In genomic region chr7:30478349-30479228, GRCh38 we compare ENCODE assay signal across 1 cellular context.
A peak's percentile ranks its signal among the peaks of the same experiment; 100 is the strongest.
TF ChIP-seq lines count a peak whose summit lies in the region.

Gene NOD1 (minus strand): TSS chr7:30478784. CDS start chr7:30456921, 21,863 bp downstream.

TF ChIP-seq in K562, 482 proteins besides CTCF, POLR2A, EP300 and RAD21 (continued from another document and continues in another):
- TF ChIP-seq, protein P1, sequence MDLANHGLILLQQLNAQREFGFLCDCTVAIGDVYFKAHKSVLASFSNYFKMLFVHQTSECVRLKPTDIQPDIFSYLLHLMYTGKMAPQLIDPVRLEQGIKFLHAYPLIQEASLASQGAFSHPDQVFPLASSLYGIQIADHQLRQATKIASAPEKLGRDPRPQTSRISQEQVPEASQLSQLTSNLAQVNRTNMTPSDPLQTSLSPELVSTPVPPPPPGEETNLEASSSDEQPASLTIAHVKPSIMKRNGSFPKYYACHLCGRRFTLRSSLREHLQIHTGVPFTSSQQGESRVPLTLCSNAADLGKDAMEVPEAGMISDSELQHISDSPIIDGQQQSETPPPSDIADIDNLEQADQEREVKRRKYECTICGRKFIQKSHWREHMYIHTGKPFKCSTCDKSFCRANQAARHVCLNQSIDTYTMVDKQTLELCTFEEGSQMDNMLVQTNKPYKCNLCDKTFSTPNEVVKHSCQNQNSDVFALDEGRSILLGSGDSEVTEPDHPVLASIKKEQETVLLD (IDR thresholded peaks at IDR 0.05), result peak; percentile 75
- TF ChIP-seq ZNF232 (CRISPR knock-in tag; IDR thresholded peaks at IDR 0.05) (no peak), HCFC1 (IDR thresholded peaks at IDR 0.05; ENCODE audit: low read depth, low read length) (no peak), ZNF740 (CRISPR knock-in tag; IDR thresholded peaks at IDR 0.05) (no peak), ZNF740 (tag; IDR thresholded peaks at IDR 0.05) (no peak), SMARCC2 (IDR thresholded peaks at IDR 0.05; ENCODE audit: low read depth) (no peak), HDAC6 (IDR thresholded peaks at IDR 0.05; ENCODE audit: low read depth, low read length) (no peak), ASH1L (IDR thresholded peaks at IDR 0.05; ENCODE audit: borderline replicate concordance, low read depth, partially characterized antibody) (no peak), GMEB1 (CRISPR knock-in tag; IDR thresholded peaks at IDR 0.05) (peak; percentile 46), SAP30 (IDR thresholded peaks at IDR 0.05; ENCODE audit: borderline replicate concordance, insufficient read depth, low read depth, low read length, poor library complexity, severe bottlenecking) (peak; percentile 64), VEZF1 (CRISPR knock-in tag; IDR thresholded peaks at IDR 0.05) (peak; percentile 86), BRD9 (IDR thresholded peaks at IDR 0.05; ENCODE audit: low read depth, partially characterized antibody) (no peak), KLF1 (tag; IDR thresholded peaks at IDR 0.05) (peak; percentile 71), ZNF197 (CRISPR knock-in tag; IDR thresholded peaks at IDR 0.05; ENCODE audit: low read depth) (no peak), MBD1 (CRISPR knock-in tag; IDR thresholded peaks at IDR 0.05) (no peak), POLR2H (tag; IDR thresholded peaks at IDR 0.05; ENCODE audit: low read depth) (peak; percentile 21; the same call in 1 of the 2 replicates), MTF1 (CRISPR knock-in tag; IDR thresholded peaks at IDR 0.05; ENCODE audit: borderline replicate concordance) (no peak), CREB1 (IDR thresholded peaks at IDR 0.05) (no peak), CREB1 (CRISPR knock-in tag; IDR thresholded peaks at IDR 0.05) (peak; percentile 58; the same call in 1 of the 2 replicates), TCF3 (CRISPR knock-in tag; IDR thresholded peaks at IDR 0.05) (peak; percentile 17; the same call in 1 of the 2 replicates), ZNF436 (CRISPR knock-in tag; IDR thresholded peaks at IDR 0.05) (no peak), TEAD4 (IDR thresholded peaks at IDR 0.05; ENCODE audit: low read length) (no peak), TEAD4 (CRISPR knock-in tag; IDR thresholded peaks at IDR 0.05; ENCODE audit: borderline replicate concordance) (no peak), SIN3B (IDR thresholded peaks at IDR 0.05; ENCODE audit: low read depth) (no peak), ZNF165 (CRISPR knock-in tag; IDR thresholded peaks at IDR 0.05; ENCODE audit: borderline replicate concordance) (no peak), C11orf30 (IDR thresholded peaks at IDR 0.05; ENCODE audit: low read depth) (no peak), ERF (CRISPR knock-in tag; IDR thresholded peaks at IDR 0.05) (peak; percentile 87), RFX5 (IDR thresholded peaks at IDR 0.05; ENCODE audit: low read depth, low read length) (no peak), ZBTB1 (CRISPR knock-in tag; IDR thresholded peaks at IDR 0.05; ENCODE audit: borderline replicate concordance, low read depth) (0 out of 2 replicates have a peak, but pooled peaks have one; percentile 31), HNRNPL (IDR thresholded peaks at IDR 0.05; ENCODE audit: low read depth, low read length) (peak; percentile 67; the same call in 1 of the 2 replicates), CBX8 (IDR thresholded peaks at IDR 0.05; ENCODE audit: borderline replicate concordance, extremely low read depth, low read depth, low read length, poor library complexity, severe bottlenecking) (no peak), ZNF778 (CRISPR knock-in tag; IDR thresholded peaks at IDR 0.05) (no peak), ZSCAN29 (IDR thresholded peaks at IDR 0.05) (no peak), DMBX1 (CRISPR knock-in tag; IDR thresholded peaks at IDR 0.05; ENCODE audit: borderline replicate concordance) (peak; percentile 31; the same call in 1 of the 2 replicates), ARID1B (IDR thresholded peaks at IDR 0.05) (no peak), FOXM1 (IDR thresholded peaks at IDR 0.05; ENCODE audit: low read depth) (no peak), FOXM1 (CRISPR knock-in tag; IDR thresholded peaks at IDR 0.05; ENCODE audit: low read depth) (no peak), CHD2 (IDR thresholded peaks at IDR 0.05; ENCODE audit: low read depth, low read length) (peak; percentile 86), TRIM25 (IDR thresholded peaks at IDR 0.05; ENCODE audit: borderline replicate concordance) (no peak), STAT5B (CRISPR knock-in tag; IDR thresholded peaks at IDR 0.05) (no peak), NFE2L1 (tag; IDR thresholded peaks at IDR 0.05; ENCODE audit: borderline replicate concordance, low read depth) (no peak), HEY1 (CRISPR knock-in tag; IDR thresholded peaks at IDR 0.05; ENCODE audit: borderline replicate concordance) (no peak), CHD4 (IDR thresholded peaks at IDR 0.05; ENCODE audit: insufficient read depth, insufficient replicate concordance, low read depth, low read length, poor library complexity, severe bottlenecking) (no peak), RCOR1 (IDR thresholded peaks at IDR 0.05; ENCODE audit: borderline replicate concordance in 1 of 2, low read depth in 2 of 2, low read length in 2 of 2) (0 out of 4 replicates have a peak, but pooled peaks of 1 of the 2 experiments have one; percentile 4)
- TF ChIP-seq, protein P2, sequence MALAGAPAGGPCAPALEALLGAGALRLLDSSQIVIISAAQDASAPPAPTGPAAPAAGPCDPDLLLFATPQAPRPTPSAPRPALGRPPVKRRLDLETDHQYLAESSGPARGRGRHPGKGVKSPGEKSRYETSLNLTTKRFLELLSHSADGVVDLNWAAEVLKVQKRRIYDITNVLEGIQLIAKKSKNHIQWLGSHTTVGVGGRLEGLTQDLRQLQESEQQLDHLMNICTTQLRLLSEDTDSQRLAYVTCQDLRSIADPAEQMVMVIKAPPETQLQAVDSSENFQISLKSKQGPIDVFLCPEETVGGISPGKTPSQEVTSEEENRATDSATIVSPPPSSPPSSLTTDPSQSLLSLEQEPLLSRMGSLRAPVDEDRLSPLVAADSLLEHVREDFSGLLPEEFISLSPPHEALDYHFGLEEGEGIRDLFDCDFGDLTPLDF (CRISPR knock-in tag; IDR thresholded peaks at IDR 0.05), result peak; percentile 80
- TF ChIP-seq, protein P3, sequence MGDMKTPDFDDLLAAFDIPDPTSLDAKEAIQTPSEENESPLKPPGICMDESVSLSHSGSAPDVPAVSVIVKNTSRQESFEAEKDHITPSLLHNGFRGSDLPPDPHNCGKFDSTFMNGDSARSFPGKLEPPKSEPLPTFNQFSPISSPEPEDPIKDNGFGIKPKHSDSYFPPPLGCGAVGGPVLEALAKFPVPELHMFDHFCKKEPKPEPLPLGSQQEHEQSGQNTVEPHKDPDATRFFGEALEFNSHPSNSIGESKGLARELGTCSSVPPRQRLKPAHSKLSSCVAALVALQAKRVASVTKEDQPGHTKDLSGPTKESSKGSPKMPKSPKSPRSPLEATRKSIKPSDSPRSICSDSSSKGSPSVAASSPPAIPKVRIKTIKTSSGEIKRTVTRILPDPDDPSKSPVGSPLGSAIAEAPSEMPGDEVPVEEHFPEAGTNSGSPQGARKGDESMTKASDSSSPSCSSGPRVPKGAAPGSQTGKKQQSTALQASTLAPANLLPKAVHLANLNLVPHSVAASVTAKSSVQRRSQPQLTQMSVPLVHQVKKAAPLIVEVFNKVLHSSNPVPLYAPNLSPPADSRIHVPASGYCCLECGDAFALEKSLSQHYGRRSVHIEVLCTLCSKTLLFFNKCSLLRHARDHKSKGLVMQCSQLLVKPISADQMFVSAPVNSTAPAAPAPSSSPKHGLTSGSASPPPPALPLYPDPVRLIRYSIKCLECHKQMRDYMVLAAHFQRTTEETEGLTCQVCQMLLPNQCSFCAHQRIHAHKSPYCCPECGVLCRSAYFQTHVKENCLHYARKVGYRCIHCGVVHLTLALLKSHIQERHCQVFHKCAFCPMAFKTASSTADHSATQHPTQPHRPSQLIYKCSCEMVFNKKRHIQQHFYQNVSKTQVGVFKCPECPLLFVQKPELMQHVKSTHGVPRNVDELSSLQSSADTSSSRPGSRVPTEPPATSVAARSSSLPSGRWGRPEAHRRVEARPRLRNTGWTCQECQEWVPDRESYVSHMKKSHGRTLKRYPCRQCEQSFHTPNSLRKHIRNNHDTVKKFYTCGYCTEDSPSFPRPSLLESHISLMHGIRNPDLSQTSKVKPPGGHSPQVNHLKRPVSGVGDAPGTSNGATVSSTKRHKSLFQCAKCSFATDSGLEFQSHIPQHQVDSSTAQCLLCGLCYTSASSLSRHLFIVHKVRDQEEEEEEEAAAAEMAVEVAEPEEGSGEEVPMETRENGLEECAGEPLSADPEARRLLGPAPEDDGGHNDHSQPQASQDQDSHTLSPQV (IDR thresholded peaks at IDR 0.05), result peak; percentile 59; the same call in 1 of the 2 replicates
- TF ChIP-seq, protein P4, sequence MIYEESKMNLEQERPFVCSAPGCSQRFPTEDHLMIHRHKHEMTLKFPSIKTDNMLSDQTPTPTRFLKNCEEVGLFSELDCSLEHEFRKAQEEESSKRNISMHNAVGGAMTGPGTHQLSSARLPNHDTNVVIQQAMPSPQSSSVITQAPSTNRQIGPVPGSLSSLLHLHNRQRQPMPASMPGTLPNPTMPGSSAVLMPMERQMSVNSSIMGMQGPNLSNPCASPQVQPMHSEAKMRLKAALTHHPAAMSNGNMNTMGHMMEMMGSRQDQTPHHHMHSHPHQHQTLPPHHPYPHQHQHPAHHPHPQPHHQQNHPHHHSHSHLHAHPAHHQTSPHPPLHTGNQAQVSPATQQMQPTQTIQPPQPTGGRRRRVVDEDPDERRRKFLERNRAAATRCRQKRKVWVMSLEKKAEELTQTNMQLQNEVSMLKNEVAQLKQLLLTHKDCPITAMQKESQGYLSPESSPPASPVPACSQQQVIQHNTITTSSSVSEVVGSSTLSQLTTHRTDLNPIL (CRISPR knock-in tag; IDR thresholded peaks at IDR 0.05), result no peak
- TF ChIP-seq, protein P5, sequence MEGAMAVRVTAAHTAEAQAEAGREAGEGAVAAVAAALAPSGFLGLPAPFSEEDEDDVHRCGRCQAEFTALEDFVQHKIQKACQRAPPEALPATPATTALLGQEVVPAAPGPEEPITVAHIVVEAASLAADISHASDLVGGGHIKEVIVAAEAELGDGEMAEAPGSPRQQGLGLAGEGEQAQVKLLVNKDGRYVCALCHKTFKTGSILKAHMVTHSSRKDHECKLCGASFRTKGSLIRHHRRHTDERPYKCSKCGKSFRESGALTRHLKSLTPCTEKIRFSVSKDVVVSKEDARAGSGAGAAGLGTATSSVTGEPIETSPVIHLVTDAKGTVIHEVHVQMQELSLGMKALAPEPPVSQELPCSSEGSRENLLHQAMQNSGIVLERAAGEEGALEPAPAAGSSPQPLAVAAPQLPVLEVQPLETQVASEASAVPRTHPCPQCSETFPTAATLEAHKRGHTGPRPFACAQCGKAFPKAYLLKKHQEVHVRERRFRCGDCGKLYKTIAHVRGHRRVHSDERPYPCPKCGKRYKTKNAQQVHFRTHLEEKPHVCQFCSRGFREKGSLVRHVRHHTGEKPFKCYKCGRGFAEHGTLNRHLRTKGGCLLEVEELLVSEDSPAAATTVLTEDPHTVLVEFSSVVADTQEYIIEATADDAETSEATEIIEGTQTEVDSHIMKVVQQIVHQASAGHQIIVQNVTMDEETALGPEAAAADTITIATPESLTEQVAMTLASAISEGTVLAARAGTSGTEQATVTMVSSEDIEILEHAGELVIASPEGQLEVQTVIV (CRISPR knock-in tag; IDR thresholded peaks at IDR 0.05; ENCODE audit: borderline replicate concordance), result no peak
